22 cellular contexts compared by ENCODE assay signal in the genomic region with DNA sequence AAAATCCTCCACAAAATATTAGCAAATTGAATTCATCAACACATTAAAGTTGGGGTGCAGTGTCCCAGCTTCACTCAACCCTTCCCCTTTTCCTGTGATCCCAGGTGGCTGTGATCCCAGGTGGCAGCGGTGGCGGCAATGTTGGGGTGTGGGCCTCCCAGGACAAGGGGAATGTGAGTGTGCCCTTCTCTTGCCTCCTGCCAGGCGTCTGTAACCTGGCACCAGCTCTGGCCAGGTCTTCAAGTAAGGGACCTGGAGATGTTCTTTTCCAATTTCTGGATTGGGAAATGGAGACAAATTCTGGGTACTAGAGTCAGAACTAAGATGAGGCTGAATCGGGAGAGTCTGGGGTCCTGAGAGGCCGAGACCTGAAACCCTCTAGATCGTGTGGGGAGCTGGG. TPM values are rescaled to one million over a fixed set of nuclear protein-coding genes. Genes with fewer than 3 reads are reported as not detected.
"Had no signal": no experiment of that assay in that cellular context is flagged by ENCODE, and none has a peak within 500 bp of the region (broad histone marks: within the 10 kb centered on the region; RNA-seq: fewer than 3 reads in every experiment).

No MANE protein-coding gene starts in this region.

- H3K4me3 Mint-ChIP-seq: IgD-negative memory B cell had no signal

- H3K27ac Mint-ChIP-seq: IgD-negative memory B cell had no signal

- H3K4me3 ChIP-seq: K562 had no signal

- ATAC-seq: K562 had no signal

- H3K4me1 Mint-ChIP-seq: IgD-negative memory B cell had no signal

- H3K27ac ChIP-seq: HL-60, KMS-11 had no signal

- DNase-seq: Kasumi-1, MM.1S, NCI-H1092 treated with DMSO at 0.1 percent for 48 hours, NCI-H1436, NCI-H187, NCI-H2029, NCI-H2081 treated with DMSO at 0.1 percent for 48 hours, NCI-H2171, NCI-H226, NCI-H446, NCI-H510A, NCI-H524 treated with DMSO at 0.1 percent for 48 hours, NCI-H69, NCI-H774, RPMI8226, SHP77 had no signal

- H3K27me3 Mint-ChIP-seq: IgD-negative memory B cell had no signal

RNA-seq across cellular contexts. Expression of gene GOLGA6A, which starts 20.1 kb away (rescaled TPM):
- total RNA-seq: K562, M059J, SK-MEL-5 had no signal
